Comparison of ENCODE assay signal across 32 cellular contexts in genomic region chr1:91755888-91756287, GRCh38.
DNase-seq lines count a peak whose midpoint lies in the region; ATAC-seq, FAIRE-seq and TF ChIP-seq lines count a peak whose summit lies in the region.
"Had no signal": no experiment of that assay in that cellular context is flagged by ENCODE, and none has a peak within 500 bp of the region (broad histone marks: within the 10 kb centered on the region; RNA-seq: fewer than 3 reads in every experiment).

No MANE protein-coding gene starts in this region.

- H3K4me3 Mint-ChIP-seq in naive thymus-derived CD8-positive, alpha-beta T cell, result no peak overlapping the region
- H3K4me3 Mint-ChIP-seq: activated CD4-positive, alpha-beta memory T cell treated with anti-CD3 and anti-CD28 coated beads, Interleukin-2, amount 10 ng/mL, durations not matched to agents 7 days and 5 days; activated naive CD8-positive, alpha-beta T cell; dendritic cell treated with granulocyte-macrophage colony-stimulating factor and Interleukin-4, amounts not matched to agents 40 ng/mL and 50 ng/mL, for 4 days; endodermal cell; neural progenitor cell; stimulated activated naive CD8-positive, alpha-beta T cell treated with anti-CD3 and anti-CD28 coated beads, Interleukin-15, amount 100 ng/mL, for 72 hours had no signal

- no peak for DNase-seq in HepG2 (ENCODE audit: low spot score)
- DNase-seq in right lobe of liver, result no peak
- DNase-seq in mesenchymal stem cell, result no peak
- DNase-seq in gastrocnemius medialis, result no peak
- peak in 1 of 2 donors; percentile 69 for DNase-seq in vagina (ENCODE audit: extremely low spot score in 2 of 2)
- DNase-seq in naive thymus-derived CD8-positive, alpha-beta T cell, result no peak
- DNase-seq in DMS79 (lab: John Stamatoyannopoulos, UW), result no peak
- DNase-seq: activated CD4-positive, alpha-beta memory T cell treated with anti-CD3 and anti-CD28 coated beads, Interleukin-2, amount 10 ng/mL, durations not matched to agents 7 days and 5 days; activated effector memory CD4-positive, alpha-beta T cell treated with Interleukin-2 at 50 U/mL for 16 hours; C1 segment of cervical spinal cord; central memory CD4-positive, alpha-beta T cell; COR-L47; endodermal cell; GDM1; Karpas-422; MV-4-11; NCI-H146; NCI-H774; stimulated activated CD8-positive, alpha-beta memory T cell treated with anti-CD3 and anti-CD28 coated beads, Interleukin-4, amount 100 ng/mL, for 48 hours; stimulated activated naive CD8-positive, alpha-beta T cell treated with anti-CD3 and anti-CD28 coated beads, Interleukin-15, amount 100 ng/mL, for 72 hours; T-helper 1 cell; upper lobe of left lung had no signal

- WGBS in HepG2 (ENCODE audit: low lambda C conversion rate), result 85% methylated on average over 3 of the region's 3 CpGs
- WGBS in right lobe of liver (ENCODE audit: insufficient coverage, low coverage, low lambda C conversion rate, missing lambda C conversion rate), result 64% methylated on average over 3 of the region's 3 CpGs
- WGBS in mesenchymal stem cell, result 96% methylated on average over 2 of the region's 3 CpGs

- H3K9me3 Mint-ChIP-seq in naive thymus-derived CD8-positive, alpha-beta T cell, result no peaks in the 10 kb centered on the region
- H3K9me3 Mint-ChIP-seq: activated CD4-positive, alpha-beta memory T cell treated with anti-CD3 and anti-CD28 coated beads, Interleukin-2, amount 10 ng/mL, durations not matched to agents 7 days and 5 days; dendritic cell treated with granulocyte-macrophage colony-stimulating factor and Interleukin-4, amounts not matched to agents 40 ng/mL and 50 ng/mL, for 4 days; endodermal cell; neural progenitor cell; stimulated activated naive CD8-positive, alpha-beta T cell treated with anti-CD3 and anti-CD28 coated beads, Interleukin-15, amount 100 ng/mL, for 72 hours had no signal

- peaks cover 0 to 4% (median 0%) of the 10 kb centered on the region in 3 donors for H3K36me3 Mint-ChIP-seq in naive thymus-derived CD8-positive, alpha-beta T cell
- H3K36me3 Mint-ChIP-seq: neural progenitor cell had no signal

- no peaks in the 10 kb centered on the region for H3K27me3 ChIP-seq in HepG2 (ENCODE audit: control insufficient read depth in 1 of 2, insufficient read depth in 2 of 2, low read length in 2 of 2)
- H3K27me3 ChIP-seq in right lobe of liver, result no peaks in the 10 kb centered on the region
- no peaks in the 10 kb centered on the region for H3K27me3 ChIP-seq in mesenchymal stem cell (ENCODE audit: control insufficient read depth in 1 of 2, insufficient read depth in 1 of 2, low read length in 2 of 2)
- H3K27me3 ChIP-seq in gastrocnemius medialis, result no peaks in the 10 kb centered on the region
- no peaks in the 10 kb centered on the region for H3K27me3 ChIP-seq in vagina
- H3K27me3 ChIP-seq: ascending aorta, neural progenitor cell, upper lobe of left lung had no signal

- peaks cover 45% of the 10 kb centered on the region for H3K4me1 ChIP-seq in HepG2 (ENCODE audit: insufficient read depth, low read length)
- peaks cover 0 to 49% (median 25%) of the 10 kb centered on the region in 4 donors for H3K4me1 ChIP-seq in right lobe of liver
- H3K4me1 ChIP-seq in mesenchymal stem cell (ENCODE audit: control insufficient read depth, insufficient read depth, low read depth, low read length), result no peaks in the 10 kb centered on the region
- H3K4me1 ChIP-seq in gastrocnemius medialis, result peaks cover 52 to 61% of the 10 kb centered on the region in 2 donors
- H3K4me1 ChIP-seq in vagina, result peaks cover 72% of the 10 kb centered on the region

- H3K36me3 ChIP-seq in HepG2 (replicated peaks in 1 of 2; ENCODE audit: control insufficient read depth in 1 of 2, insufficient read depth in 2 of 2, low read length in 2 of 2) (peaks cover 19 to 68% of the 10 kb centered on the region in 2 experiments), right lobe of liver (no peaks in the 10 kb centered on the region), mesenchymal stem cell (ENCODE audit: control insufficient read depth in 1 of 2, insufficient read depth in 2 of 2, low read depth in 1 of 2, low read length in 2 of 2) (peaks cover 3 to 77% of the 10 kb centered on the region in 2 experiments), gastrocnemius medialis (no peaks in the 10 kb centered on the region), vagina (no peaks in the 10 kb centered on the region)
- H3K36me3 ChIP-seq: ascending aorta, neural progenitor cell had no signal

- POLR2A ChIA-PET in HepG2 (lab: Yijun Ruan, JAX), result no interaction called here
- POLR2A ChIA-PET in naive thymus-derived CD8-positive, alpha-beta T cell (lab: Charles Lee), result no interaction called here

- no peak overlapping the region for H4K8ac ChIP-seq in mesenchymal stem cell (ENCODE audit: low read length)

- H3K27ac Mint-ChIP-seq in naive thymus-derived CD8-positive, alpha-beta T cell, result no peak overlapping the region
- H3K27ac Mint-ChIP-seq: activated CD4-positive, alpha-beta memory T cell treated with anti-CD3 and anti-CD28 coated beads, Interleukin-2, amount 10 ng/mL, durations not matched to agents 7 days and 5 days; activated naive CD8-positive, alpha-beta T cell; dendritic cell treated with granulocyte-macrophage colony-stimulating factor and Interleukin-4, amounts not matched to agents 40 ng/mL and 50 ng/mL, for 4 days; endodermal cell; neural progenitor cell; stimulated activated naive CD8-positive, alpha-beta T cell treated with anti-CD3 and anti-CD28 coated beads, Interleukin-15, amount 100 ng/mL, for 72 hours had no signal

- H3K9me3 ChIP-seq in HepG2 (ENCODE audit: low read length) (no peaks in the 10 kb centered on the region), right lobe of liver (no peaks in the 10 kb centered on the region), mesenchymal stem cell (ENCODE audit: control insufficient read depth, low read length) (no peaks in the 10 kb centered on the region), gastrocnemius medialis (no peaks in the 10 kb centered on the region), vagina (no peaks in the 10 kb centered on the region)
- H3K9me3 ChIP-seq: ascending aorta, upper lobe of left lung had no signal

- intact Hi-C loops in HepG2 (cut with micrococcal nuclease; ENCODE audit: unreplicated experiment), result no loop called here
- intact Hi-C loops in right lobe of liver (cut with DNase I), result no loop called here
- intact Hi-C loops in gastrocnemius medialis (cut with DNase I; ENCODE audit: low total_unique reads), result loop anchor here (5.0 kb wide), 1 partner anchor 91 kb away; no protein-coding TSS in a partner anchor
- intact Hi-C loops in vagina (cut with DNase I), result no loop called here

- no peak for TF ChIP-seq CTCF in HepG2 (CRISPR knock-in tag; IDR thresholded peaks at IDR 0.05)
- TF ChIP-seq CTCF in right lobe of liver (IDR thresholded peaks at IDR 0.05), result no peak
- no peak for TF ChIP-seq CTCF in gastrocnemius medialis (IDR thresholded peaks at IDR 0.05 in 4 of 5, conservative IDR thresholded peaks at IDR 0.05 in 1 of 5)
- no peak for TF ChIP-seq CTCF in vagina (IDR thresholded peaks at IDR 0.05)

- peaks cover 0 to 23% (median 5%) of the 10 kb centered on the region in 4 donors for H3K4me1 Mint-ChIP-seq in naive thymus-derived CD8-positive, alpha-beta T cell

- peaks cover 4% of the 10 kb centered on the region for H3K79me1 ChIP-seq in mesenchymal stem cell (replicated peaks; ENCODE audit: low read length, poor library complexity, severe bottlenecking)

- H3K4me2 ChIP-seq in HepG2 (ENCODE audit: low read depth, low read length) (no peak overlapping the region), mesenchymal stem cell (ENCODE audit: low read length, poor library complexity, severe bottlenecking) (no peak overlapping the region)
- H3K4me2 ChIP-seq: neural progenitor cell had no signal

- no peak for FAIRE-seq in HepG2 (lab: Jason Lieb, UNC)
- FAIRE-seq: HTR-8/SVneo, islet of Langerhans had no signal

- TF ChIP-seq RAD21 in HepG2 (CRISPR knock-in tag; IDR thresholded peaks at IDR 0.05), result no peak

- no peak overlapping the region for H4K91ac ChIP-seq in mesenchymal stem cell (ENCODE audit: low read length)

- no peak overlapping the region for H3K14ac ChIP-seq in mesenchymal stem cell (ENCODE audit: low read length in 2 of 2)

- peaks cover 2% of the 10 kb centered on the region; the same call in 1 of the 2 replicates for H4K20me1 ChIP-seq in HepG2 (ENCODE audit: insufficient read depth, low read length)

- H2BK15ac ChIP-seq in mesenchymal stem cell (ENCODE audit: low read depth, poor library complexity, severe bottlenecking), result no peak overlapping the region

- H2BK5ac ChIP-seq in mesenchymal stem cell (ENCODE audit: low read depth, low read length, poor library complexity, severe bottlenecking), result no peak overlapping the region

- no peak overlapping the region for H3K18ac ChIP-seq in mesenchymal stem cell (ENCODE audit: low read depth in 1 of 2, low read length in 2 of 2)

- TF ChIP-seq EP300 in HepG2 (IDR thresholded peaks at IDR 0.05; ENCODE audit: low read depth in 2 of 2, low read length in 2 of 2) (no peak), HepG2 (CRISPR knock-in tag; IDR thresholded peaks at IDR 0.05; ENCODE audit: borderline replicate concordance) (no peak)

- CTCF ChIA-PET in HepG2 (lab: Yijun Ruan, JAX; ENCODE audit: low intra/inter-chr PET ratio, low total read pairs), result no interaction called here

- H3K79me2 ChIP-seq in HepG2 (ENCODE audit: insufficient read depth, low read length), result peaks cover 48% of the 10 kb centered on the region

- H2BK120ac ChIP-seq in mesenchymal stem cell (ENCODE audit: low read depth, low read length), result no peak overlapping the region

- no peak overlapping the region for H3K27ac ChIP-seq in HepG2 (ENCODE audit: extremely low read length, insufficient read depth, low read length)
- no peak overlapping the region for H3K27ac ChIP-seq in right lobe of liver
- no peak overlapping the region for H3K27ac ChIP-seq in mesenchymal stem cell (ENCODE audit: low read length, poor library complexity, severe bottlenecking)
- peak overlapping the region; percentile 65 to 73 (median 72) for H3K27ac ChIP-seq in gastrocnemius medialis
- peak overlapping the region; percentile 85 for H3K27ac ChIP-seq in vagina
- H3K27ac ChIP-seq: ascending aorta, neural progenitor cell had no signal

- H3K23ac ChIP-seq in mesenchymal stem cell (ENCODE audit: low read length in 2 of 2), result no peak overlapping the region

- BruUV-seq in HepG2 (replicated peaks; lab: Mats Ljungman, UMichigan), result no TSS peak

- no peak overlapping the region for H2BK12ac ChIP-seq in mesenchymal stem cell (ENCODE audit: low read length in 2 of 2)

- ATAC-seq in HepG2 (no peak), right lobe of liver (no peak), gastrocnemius medialis (no peak), GM18511 (IDR thresholded peaks at IDR 0.05; ENCODE audit: unreplicated experiment) (no peak)
- ATAC-seq in naive thymus-derived CD8-positive, alpha-beta T cell, result no peak
- ATAC-seq: esophagus mucosa; stimulated activated naive CD8-positive, alpha-beta T cell treated with anti-CD3 and anti-CD28 coated beads, Interleukin-15, amount 100 ng/mL, for 72 hours had no signal

- H3K27me3 Mint-ChIP-seq in naive thymus-derived CD8-positive, alpha-beta T cell, result no peaks in the 10 kb centered on the region
- H3K27me3 Mint-ChIP-seq: activated CD4-positive, alpha-beta memory T cell treated with anti-CD3 and anti-CD28 coated beads, Interleukin-2, amount 10 ng/mL, durations not matched to agents 7 days and 5 days; activated naive CD8-positive, alpha-beta T cell; dendritic cell treated with granulocyte-macrophage colony-stimulating factor and Interleukin-4, amounts not matched to agents 40 ng/mL and 50 ng/mL, for 4 days; stimulated activated naive CD8-positive, alpha-beta T cell treated with anti-CD3 and anti-CD28 coated beads, Interleukin-15, amount 100 ng/mL, for 72 hours had no signal

- H3K4me3 ChIP-seq in HepG2 (replicated peaks in 1 of 3; ENCODE audit: insufficient read depth in 1 of 3, low read depth in 2 of 3, low read length in 3 of 3) (no peak overlapping the region), right lobe of liver (no peak overlapping the region), mesenchymal stem cell (ENCODE audit: insufficient read depth in 1 of 2, low read depth in 1 of 2, low read length in 2 of 2) (no peak overlapping the region), gastrocnemius medialis (no peak overlapping the region), vagina (no peak overlapping the region)
- H3K4me3 ChIP-seq: ascending aorta, GM23248, neural progenitor cell, skin epidermis, upper lobe of left lung had no signal

- no peak overlapping the region for H2AFZ ChIP-seq in HepG2 (ENCODE audit: low read length)
- no peak overlapping the region for H2AFZ ChIP-seq in mesenchymal stem cell (ENCODE audit: low read depth, low read length)
- H2AFZ ChIP-seq: GM23248, neural progenitor cell had no signal

- H3K9ac ChIP-seq in HepG2 (ENCODE audit: insufficient read depth, low read depth, low read length) (no peak overlapping the region), mesenchymal stem cell (ENCODE audit: low read length) (peak overlapping the region; percentile 85)
- H3K9ac ChIP-seq: GM23248, neural progenitor cell had no signal

- in situ Hi-C loops in HepG2 (cut with HindIII; ENCODE audit: extremely low pct_ligation_motif_present, low pct_unique_long_range_greater_than_20kb), result no loop called here
- in situ Hi-C loops in gastrocnemius medialis (cut with MboI; ENCODE audit: low sequenced_read_pairs in 4 of 4), result no loop called here

- H2AK5ac ChIP-seq in mesenchymal stem cell (ENCODE audit: low read length, severe bottlenecking), result no peak overlapping the region

- no peak for TF ChIP-seq POLR2A in HepG2 (IDR thresholded peaks at IDR 0.05; ENCODE audit: insufficient read depth in 1 of 2, low read depth in 2 of 2, low read length in 2 of 2)
- TF ChIP-seq POLR2A in right lobe of liver (IDR thresholded peaks at IDR 0.05), result no peak
- TF ChIP-seq POLR2A in gastrocnemius medialis (IDR thresholded peaks at IDR 0.05), result no peak
- TF ChIP-seq POLR2A in vagina (IDR thresholded peaks at IDR 0.05), result no peak

- no peak overlapping the region for H3K4ac ChIP-seq in mesenchymal stem cell (ENCODE audit: low read depth in 1 of 2, low read length in 2 of 2)

Comparison
In these comparisons a context has a peak if more than half of its experiments do, and no peak if none do; other contexts are left out.
1. H3K27ac ChIP-seq: peak in gastrocnemius medialis (4 of 4) and vagina (single experiment); none in HepG2 (single experiment), right lobe of liver (0 of 3) and mesenchymal stem cell (single experiment).